Comparison of ENCODE assay signal across 8 cellular contexts in the genomic region with DNA sequence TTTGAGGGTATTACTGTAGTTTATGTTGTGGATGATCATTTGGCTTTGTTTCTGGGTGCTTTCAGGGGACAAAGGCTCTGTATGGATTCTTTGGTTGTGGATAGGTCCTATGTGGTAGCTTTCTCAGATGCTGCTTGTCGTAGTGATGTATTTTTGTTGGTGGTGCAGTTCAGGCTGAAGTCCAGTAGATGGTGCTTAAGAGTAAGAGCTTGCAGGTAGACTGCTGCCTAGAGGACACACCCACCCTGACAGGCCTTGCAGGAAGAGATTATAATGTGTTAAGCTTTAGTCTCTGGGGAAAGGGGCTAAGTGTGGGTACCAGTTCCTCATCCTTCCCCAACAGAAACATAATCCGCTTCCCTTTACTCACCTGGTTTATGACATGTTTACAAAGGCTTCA.
DNase-seq lines count a peak whose midpoint lies in the region; ATAC-seq, FAIRE-seq and TF ChIP-seq lines count a peak whose summit lies in the region.

No MANE protein-coding gene starts in this region.

- no peak overlapping the region for H2AFZ ChIP-seq in HCT116 (ENCODE audit: low read depth, low read length, poor library complexity, severe bottlenecking)
- H2AFZ ChIP-seq in Loucy (ENCODE audit: low read length) = no peak overlapping the region
- H2AFZ ChIP-seq in SU-DHL-6 (ENCODE audit: low read depth, low read length, severe bottlenecking) = peak overlapping the region; percentile 52
- no peak overlapping the region for H2AFZ ChIP-seq in keratinocyte (ENCODE audit: control insufficient read depth, low read length)

- H3K4me1 ChIP-seq in cardiac muscle cell (ENCODE audit: low read depth) = no peaks in the 10 kb centered on the region
- H3K4me1 ChIP-seq in HCT116 (ENCODE audit: control insufficient read depth in 1 of 2, insufficient read depth in 2 of 2, low read length in 2 of 2) = no peaks in the 10 kb centered on the region
- H3K4me1 ChIP-seq in Loucy (ENCODE audit: insufficient read depth, low read length, poor library complexity, severe bottlenecking) = no peaks in the 10 kb centered on the region
- no peaks in the 10 kb centered on the region for H3K4me1 ChIP-seq in keratinocyte (ENCODE audit: control insufficient read depth, extremely low read depth, insufficient read depth, low read length)

- H3K4me2 ChIP-seq in HCT116 (ENCODE audit: low read length) = no peak overlapping the region
- no peak overlapping the region for H3K4me2 ChIP-seq in Loucy (ENCODE audit: low read depth, low read length, poor library complexity, severe bottlenecking)
- H3K4me2 ChIP-seq in SU-DHL-6 (ENCODE audit: low read depth, low read length, poor library complexity, severe bottlenecking) = no peak overlapping the region
- no peak overlapping the region for H3K4me2 ChIP-seq in keratinocyte (ENCODE audit: control insufficient read depth, extremely low read depth, insufficient read depth, low read depth, low read length)

- BruUV-seq in HCT116 (replicated peaks; lab: Mats Ljungman, UMichigan) = no TSS peak

- no peak overlapping the region for H3K9ac ChIP-seq in HCT116 (ENCODE audit: low read length)
- H3K9ac ChIP-seq in Loucy (ENCODE audit: low read depth, low read length, poor library complexity, severe bottlenecking) = no peak overlapping the region
- H3K9ac ChIP-seq in SU-DHL-6 (ENCODE audit: low read length) = no peak overlapping the region
- H3K9ac ChIP-seq in keratinocyte (ENCODE audit: control insufficient read depth, extremely low read depth, insufficient read depth, low read length) = no peak overlapping the region

- CTCF ChIA-PET in HCT116 (lab: Charles Lee) = no interaction called here

- POLR2A ChIA-PET in HCT116 (lab: Charles Lee) = no interaction called here

- no peaks in the 10 kb centered on the region for H3K4me1 Mint-ChIP-seq in T-helper 17 cell

- H3K27ac ChIP-seq in cardiac muscle cell (no peak overlapping the region), HCT116 (ENCODE audit: low read depth, low read length) (no peak overlapping the region), SU-DHL-6 (ENCODE audit: low read depth, low read length) (no peak overlapping the region), keratinocyte (ENCODE audit: control insufficient read depth, insufficient read depth, low read length) (no peak overlapping the region)

- H3K4me3 ChIP-seq in cardiac muscle cell = no peak overlapping the region
- H3K4me3 ChIP-seq in HCT116 (replicated peaks in 1 of 2; ENCODE audit: low read depth in 1 of 2, low read length in 2 of 2) = no peak overlapping the region
- H3K4me3 ChIP-seq in Loucy (ENCODE audit: low read length, poor library complexity, severe bottlenecking) = no peak overlapping the region
- no peak overlapping the region for H3K4me3 ChIP-seq in SU-DHL-6 (ENCODE audit: insufficient read depth, low read length, poor library complexity, severe bottlenecking)
- H3K4me3 ChIP-seq in keratinocyte (ENCODE audit: control insufficient read depth in 2 of 3, extremely low read depth in 1 of 3, insufficient read depth in 2 of 3, low read depth in 1 of 3, low read length in 3 of 3) = no peak overlapping the region

- no peak for TF ChIP-seq POLR2A in HCT116 (IDR thresholded peaks at IDR 0.05; ENCODE audit: borderline replicate concordance, extremely low read depth, insufficient read depth, insufficient read length)

- no peaks in the 10 kb centered on the region for H4K20me1 ChIP-seq in HCT116 (ENCODE audit: insufficient read depth)
- H4K20me1 ChIP-seq in Loucy (ENCODE audit: insufficient read depth, low read length, poor library complexity, severe bottlenecking) = no peaks in the 10 kb centered on the region
- H4K20me1 ChIP-seq in SU-DHL-6 (ENCODE audit: low read depth, low read length) = no peaks in the 10 kb centered on the region
- no peaks in the 10 kb centered on the region for H4K20me1 ChIP-seq in keratinocyte (ENCODE audit: control insufficient read depth, extremely low read depth, insufficient read depth, low read length)

- no peaks in the 10 kb centered on the region for H3K9me1 ChIP-seq in keratinocyte (ENCODE audit: control insufficient read depth, extremely low read depth, insufficient read depth, low read length)

- no peaks in the 10 kb centered on the region for H3K9me2 ChIP-seq in HCT116 (ENCODE audit: insufficient read depth)
- H3K9me2 ChIP-seq in Loucy (replicated peaks; ENCODE audit: low read depth, low read length) = no peaks in the 10 kb centered on the region
- H3K9me2 ChIP-seq in SU-DHL-6 (replicated peaks; ENCODE audit: insufficient read depth, low read length) = no peaks in the 10 kb centered on the region

- H3F3A ChIP-seq in Loucy (ENCODE audit: low read depth) (no peaks in the 10 kb centered on the region), SU-DHL-6 (ENCODE audit: insufficient read depth) (no peaks in the 10 kb centered on the region)

- H3K27ac Mint-ChIP-seq in T-helper 17 cell = no peak overlapping the region

- no peaks in the 10 kb centered on the region for H3K27me3 Mint-ChIP-seq in T-helper 17 cell

- H3K4me3 Mint-ChIP-seq in T-helper 17 cell = no peak overlapping the region

- no peak for FAIRE-seq in keratinocyte (lab: Jason Lieb, UNC)

- H3K9me3 ChIP-seq in cardiac muscle cell (ENCODE audit: low read depth) (no peaks in the 10 kb centered on the region), HCT116 (ENCODE audit: control insufficient read depth in 1 of 2, insufficient read depth in 1 of 2, low read depth in 1 of 2, low read length in 2 of 2) (peaks cover 6 to 21% of the 10 kb centered on the region in 2 experiments; a peak in 3 of 4 replicates), Loucy (ENCODE audit: insufficient read depth, low read depth, low read length) (no peaks in the 10 kb centered on the region), SU-DHL-6 (ENCODE audit: insufficient read depth, low read length) (no peaks in the 10 kb centered on the region), keratinocyte (ENCODE audit: control insufficient read depth, low read depth, low read length) (peaks cover 4% of the 10 kb centered on the region), T-helper 17 cell (ENCODE audit: control insufficient read depth, low read length, poor library complexity, severe bottlenecking) (no peaks in the 10 kb centered on the region)

- no peaks in the 10 kb centered on the region for H3K36me3 Mint-ChIP-seq in T-helper 17 cell (ENCODE audit: low read depth)

- no peaks in the 10 kb centered on the region for H3K79me2 ChIP-seq in HCT116 (ENCODE audit: insufficient read depth, low read length)
- no peaks in the 10 kb centered on the region for H3K79me2 ChIP-seq in Loucy (ENCODE audit: insufficient read depth, low read length)
- no peaks in the 10 kb centered on the region for H3K79me2 ChIP-seq in SU-DHL-6 (ENCODE audit: insufficient read depth, low read length)
- H3K79me2 ChIP-seq in keratinocyte (ENCODE audit: control insufficient read depth, insufficient read depth, low read length) = no peaks in the 10 kb centered on the region

- ATAC-seq in Right ventricle myocardium inferior = no peak
- no peak for ATAC-seq in HCT116
- no peak for ATAC-seq in T-helper 17 cell

- dilution Hi-C loops in keratinocyte (cut with MboI; ENCODE audit: extremely low pct_ligation_motif_present, low sequenced_read_pairs) = no loop called here

- DNase-seq in cardiac muscle cell (ENCODE audit: low read depth in 1 of 2, low spot score in 1 of 2) = peak; percentile 16 to 23
- DNase-seq in Right ventricle myocardium inferior (ENCODE audit: missing footprints) = no peak
- no peak for DNase-seq in HCT116 (ENCODE audit: low read depth, low spot score)
- DNase-seq in keratinocyte (ENCODE audit: low read depth, low spot score) = no peak
- no peak for DNase-seq in midbrain (lab: John Stamatoyannopoulos, UW)
- DNase-seq in T-helper 17 cell = no peak

- RAD21 ChIA-PET in HCT116 (lab: Charles Lee; ENCODE audit: low non-redundant PET in 1 of 2, low total read pairs in 2 of 2, uncharacterized antibody in 2 of 2, unreplicated experiment in 2 of 2) = no interaction called here

- H3K27me3 ChIP-seq in cardiac muscle cell (no peaks in the 10 kb centered on the region), HCT116 (ENCODE audit: insufficient read depth, low read length) (no peaks in the 10 kb centered on the region), Loucy (ENCODE audit: insufficient read depth, low read length, poor library complexity, severe bottlenecking) (no peaks in the 10 kb centered on the region), SU-DHL-6 (ENCODE audit: low read length) (no peaks in the 10 kb centered on the region), keratinocyte (ENCODE audit: control insufficient read depth, extremely low read depth, insufficient read depth, low read length) (no peaks in the 10 kb centered on the region)

- peak; percentile 23 for TF ChIP-seq CTCF in cardiac muscle cell (IDR thresholded peaks at IDR 0.05; ENCODE audit: low read depth, low read length)
- peak in 2 of 3 experiments; percentile 36 to 41; a peak in 3 of 6 replicates for TF ChIP-seq CTCF in HCT116 (IDR thresholded peaks at IDR 0.05 in 2 of 3, conservative IDR thresholded peaks at IDR 0.05 in 1 of 3; ENCODE audit: borderline replicate concordance in 1 of 3, insufficient read depth in 1 of 3, low read depth in 2 of 3, low read length in 2 of 3)
- peak; percentile 73 for TF ChIP-seq CTCF in Loucy (conservative IDR thresholded peaks at IDR 0.05; ENCODE audit: low read length)
- TF ChIP-seq CTCF in SU-DHL-6 (IDR thresholded peaks at IDR 0.05; ENCODE audit: insufficient read depth, low read length, poor library complexity, severe bottlenecking) = peak; percentile 64
- peak in 2 of 3 experiments; percentile 31 to 49 for TF ChIP-seq CTCF in keratinocyte (optimal IDR thresholded peaks at IDR 0.05 in 1 of 3, IDR thresholded peaks at IDR 0.05 in 1 of 3, conservative IDR thresholded peaks at IDR 0.05 in 1 of 3; ENCODE audit: extremely low read depth in 1 of 3, insufficient read depth in 2 of 3, low read length in 3 of 3)

- intact Hi-C loops in Right ventricle myocardium inferior (cut with DNase I) (no loop called here), HCT116 (cut with micrococcal nuclease) (no loop called here)

- no peak; the same call in 1 of the 2 replicates for TF ChIP-seq RAD21 in HCT116 (IDR thresholded peaks at IDR 0.05; ENCODE audit: low read depth)

- H3K36me3 ChIP-seq in cardiac muscle cell (no peaks in the 10 kb centered on the region), HCT116 (ENCODE audit: control insufficient read depth in 1 of 2, insufficient read depth in 2 of 2, low read length in 2 of 2) (no peaks in the 10 kb centered on the region), Loucy (ENCODE audit: insufficient read depth, low read length) (no peaks in the 10 kb centered on the region), SU-DHL-6 (ENCODE audit: low read length) (no peaks in the 10 kb centered on the region), keratinocyte (ENCODE audit: control insufficient read depth in 2 of 2, extremely low read depth in 1 of 2, insufficient read depth in 2 of 2, low read length in 2 of 2) (no peaks in the 10 kb centered on the region)

TF ChIP-seq in HCT116, 20 proteins besides CTCF, POLR2A, EP300 and RAD21 (continues in another document):
- TF ChIP-seq POLR2AphosphoS5 (IDR thresholded peaks at IDR 0.05; ENCODE audit: low read depth, low read length) = no peak

Comparison
In these comparisons a context has a peak if more than half of its experiments do, and no peak if none do; other contexts are left out.
1. DNase-seq: peak in cardiac muscle cell (2 of 2); none in Right ventricle myocardium inferior (single experiment), HCT116 (single experiment), keratinocyte (single experiment), midbrain (single experiment) and T-helper 17 cell (0 of 3).
2. CTCF ChIP-seq: peak in every context shown above with its lines; median percentile 73 in Loucy; 64 in SU-DHL-6; 40 in keratinocyte; 38 in HCT116; 23 in cardiac muscle cell.